In genomic region chr1:42657981-42658879, GRCh38 we compare ENCODE assay signal across 1 cellular context.
TF ChIP-seq lines count a peak whose summit lies in the region.

Gene PPIH (plus strand): TSS chr1:42658423. CDS start chr1:42658447, 24 bp downstream.

TF ChIP-seq in K562, 482 proteins besides CTCF, POLR2A, EP300 and RAD21 (continued from another document and continues in another):
- TF ChIP-seq ZBTB5 (IDR thresholded peaks at IDR 0.05) (no peak), NCOA4 (IDR thresholded peaks at IDR 0.05; ENCODE audit: partially characterized antibody) (no peak), ZNF184 (CRISPR knock-in tag; IDR thresholded peaks at IDR 0.05) (no peak), E2F8 (IDR thresholded peaks at IDR 0.05; ENCODE audit: low read depth, partially characterized antibody) (peak; percentile 84), HNRNPH1 (optimal IDR thresholded peaks at IDR 0.05; ENCODE audit: low read depth, low read length) (no peak), ZBTB11 (CRISPR knock-in tag; IDR thresholded peaks at IDR 0.05) (peak in 2 of 3 experiments; percentile 84 to 97; a peak in 4 of 6 replicates), ZNF696 (CRISPR knock-in tag; conservative IDR thresholded peaks at IDR 0.05) (no peak), USF1 (CRISPR knock-in tag; IDR thresholded peaks at IDR 0.05) (no peak; the same call in none of the 2 replicates), ZNF282 (CRISPR knock-in tag; IDR thresholded peaks at IDR 0.05) (no peak), TAF1 (IDR thresholded peaks at IDR 0.05; ENCODE audit: control insufficient read depth, extremely low read depth, insufficient read depth, low read length, severe bottlenecking) (peak; percentile 96), CREB3L1 (IDR thresholded peaks at IDR 0.05; ENCODE audit: borderline replicate concordance, low read depth) (peak; percentile 99), CREM (IDR thresholded peaks at IDR 0.05; ENCODE audit: low read depth) (peak; percentile 89), STAG1 (CRISPR knock-in tag; IDR thresholded peaks at IDR 0.05; ENCODE audit: borderline replicate concordance) (no peak), ESRRA (IDR thresholded peaks at IDR 0.05; ENCODE audit: borderline replicate concordance, low read depth) (peak; percentile 85; the same call in 1 of the 2 replicates), STAT6 (CRISPR knock-in tag; IDR thresholded peaks at IDR 0.05) (peak; percentile 87; the same call in 1 of the 2 replicates), SMARCA5 (IDR thresholded peaks at IDR 0.05) (no peak), NFIC (IDR thresholded peaks at IDR 0.05) (0 out of 2 replicates have a peak, but pooled peaks have one; percentile 58), L3MBTL2 (IDR thresholded peaks at IDR 0.05) (peak; percentile 99), THRAP3 (IDR thresholded peaks at IDR 0.05; ENCODE audit: borderline replicate concordance) (no peak), ZNF318 (IDR thresholded peaks at IDR 0.05; ENCODE audit: borderline replicate concordance in 1 of 2, low read depth in 1 of 2) (peak in 1 of 2 experiments; percentile 58; a peak in 1 of 4 replicates), CBX8 (IDR thresholded peaks at IDR 0.05; ENCODE audit: borderline replicate concordance, extremely low read depth, low read depth, low read length, poor library complexity, severe bottlenecking) (no peak), ZNF764 (CRISPR knock-in tag; IDR thresholded peaks at IDR 0.05; ENCODE audit: low read depth) (no peak), SMAD1 (IDR thresholded peaks at IDR 0.05; ENCODE audit: low read depth, low read length, partially characterized antibody) (no peak), TCF15 (CRISPR knock-in tag; IDR thresholded peaks at IDR 0.05) (no peak), SMARCC2 (IDR thresholded peaks at IDR 0.05; ENCODE audit: low read depth) (no peak), ATF3 (IDR thresholded peaks at IDR 0.05) (no peak), ATF3 (CRISPR knock-in tag; conservative IDR thresholded peaks at IDR 0.05) (peak; percentile 64; the same call in 1 of the 2 replicates), ZNF217 (CRISPR knock-in tag; IDR thresholded peaks at IDR 0.05) (no peak), GATAD2A (IDR thresholded peaks at IDR 0.05) (no peak), TARDBP (IDR thresholded peaks at IDR 0.05) (0 out of 2 replicates have a peak, but pooled peaks have one; percentile 24)
